16 cellular contexts compared by ENCODE assay signal in the genomic region with DNA sequence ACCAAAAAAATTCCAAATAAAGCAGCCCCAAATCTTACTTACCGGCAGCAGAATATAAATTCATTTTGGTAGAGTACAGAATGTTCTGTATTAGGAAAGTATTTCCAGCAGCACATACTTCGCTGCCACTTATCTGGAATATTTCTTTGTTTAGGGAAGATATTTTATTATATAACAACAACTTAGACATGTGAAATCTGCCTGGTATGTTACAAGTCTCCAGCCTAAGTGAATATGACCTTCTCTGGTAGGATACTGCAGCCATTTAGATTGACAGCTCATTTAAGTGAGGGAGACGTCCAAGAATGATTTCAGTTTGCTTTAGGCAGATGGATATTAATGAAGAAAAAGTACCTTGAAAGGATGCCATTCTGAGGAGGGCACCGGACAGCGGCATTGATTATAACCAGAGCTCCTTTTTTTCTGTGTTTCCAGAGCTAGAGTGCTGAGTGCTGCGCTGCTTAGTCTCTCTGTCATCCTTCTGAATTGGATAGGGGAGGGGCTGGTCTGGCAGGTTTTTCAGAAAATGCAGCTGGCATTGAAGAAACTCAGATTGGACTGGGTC.
DNase-seq lines count a peak whose midpoint lies in the region; ATAC-seq, FAIRE-seq and TF ChIP-seq lines count a peak whose summit lies in the region.
"Had no signal": no experiment of that assay in that cellular context is flagged by ENCODE, and none has a peak within 500 bp of the region (broad histone marks: within the 10 kb centered on the region; RNA-seq: fewer than 3 reads in every experiment).

No MANE protein-coding gene starts in this region.

- intact Hi-C loops in Calu3 (cut with micrococcal nuclease; ENCODE audit: unreplicated experiment), result no loop called here

- CTCF ChIA-PET in Calu3 (lab: Charles Lee), result no interaction called here

- TF ChIP-seq CTCF in Calu3 (IDR thresholded peaks at IDR 0.05; ENCODE audit: unreplicated experiment), result no peak
- TF ChIP-seq CTCF in bronchial epithelial cell (IDR thresholded peaks at IDR 0.05; ENCODE audit: insufficient read depth, low read length, severe bottlenecking), result no peak

- no peaks in the 10 kb centered on the region for H3K4me1 Mint-ChIP-seq in Calu3 (ENCODE audit: low read depth, unreplicated experiment)
- H3K4me1 Mint-ChIP-seq: stimulated activated naive B cell treated with anti-CD40 and anti-IgM and Interleukin-4, amounts not matched to agents 10 μg/mL and 1 μg/mL and 100 μg/mL, for 72 hours had no signal

- no peaks in the 10 kb centered on the region for H3K9me3 ChIP-seq in muscle layer of colon (ENCODE audit: low read length)

- H3K27me3 ChIP-seq in bronchial epithelial cell (ENCODE audit: control insufficient read depth, insufficient read depth, low read length) (no peaks in the 10 kb centered on the region), muscle layer of colon (ENCODE audit: control insufficient read depth in 1 of 2, insufficient read depth in 2 of 2, low read length in 2 of 2) (no peaks in the 10 kb centered on the region)

- BruUV-seq in Calu3 (replicated peaks; lab: Mats Ljungman, UMichigan), result no TSS peak

- H3K36me3 Mint-ChIP-seq in Calu3 (ENCODE audit: insufficient read depth, unreplicated experiment), result no peaks in the 10 kb centered on the region
- H3K36me3 Mint-ChIP-seq: stimulated activated naive B cell treated with anti-CD40 and anti-IgM and Interleukin-4, amounts not matched to agents 10 μg/mL and 1 μg/mL and 100 μg/mL, for 72 hours had no signal

- DNase-seq in Calu3 (peak; percentile 28), NCI-H1417 treated with DMSO at 0.1 percent for 48 hours (lab: John Stamatoyannopoulos, UW) (peak; percentile 52), bronchial epithelial cell (ENCODE audit: low read depth) (peak; percentile 21), mesenteric fat pad (ENCODE audit: low spot score) (no peak), NCI-H2227 treated with DMSO at 0.1 percent for 48 hours (lab: John Stamatoyannopoulos, UW) (no peak)
- no peak for DNase-seq in stimulated activated CD4-positive, alpha-beta T cell treated with anti-CD3 and anti-CD28 coated beads, Interleukin-4, amount 100 ng/mL, for 24 hours
- DNase-seq: activated CD8-positive, alpha-beta T cell treated with anti-CD3 and anti-CD28 coated beads for 36 hours; mesenchymal stem cell; NCI-H1694 treated with DMSO at 0.1 percent for 48 hours; posterior cingulate gyrus; stimulated activated CD4-positive, alpha-beta T cell treated with anti-CD3 and anti-CD28 coated beads, Interleukin-2, amount 100 ng/mL, for 24 hours; stimulated activated naive B cell treated with anti-CD40 and anti-IgM and Interleukin-4, amounts not matched to agents 10 μg/mL and 1 μg/mL and 100 μg/mL, for 72 hours had no signal

- H3K9me3 Mint-ChIP-seq in Calu3 (ENCODE audit: low read depth, unreplicated experiment), result no peaks in the 10 kb centered on the region
- H3K9me3 Mint-ChIP-seq: activated CD8-positive, alpha-beta T cell treated with anti-CD3 and anti-CD28 coated beads for 36 hours; T-helper 2 cell treated with Interferon-gamma antibody and Interleukin-4, amounts not matched to agents 5 μg/mL and 100 μg/mL, for 36 hours had no signal

- ATAC-seq in GM21360 (IDR thresholded peaks at IDR 0.05; ENCODE audit: unreplicated experiment), result no peak
- ATAC-seq: activated CD8-positive, alpha-beta T cell treated with anti-CD3 and anti-CD28 coated beads for 36 hours; stimulated activated naive B cell treated with anti-CD40 and anti-IgM and Interleukin-4, amounts not matched to agents 10 μg/mL and 1 μg/mL and 100 μg/mL, for 72 hours had no signal

- no peak overlapping the region for H3K4me3 Mint-ChIP-seq in Calu3 (ENCODE audit: low read depth, unreplicated experiment)
- H3K4me3 Mint-ChIP-seq: activated CD8-positive, alpha-beta T cell treated with anti-CD3 and anti-CD28 coated beads for 36 hours; stimulated activated naive B cell treated with anti-CD40 and anti-IgM and Interleukin-4, amounts not matched to agents 10 μg/mL and 1 μg/mL and 100 μg/mL, for 72 hours; T-helper 2 cell treated with Interferon-gamma antibody and Interleukin-4, amounts not matched to agents 5 μg/mL and 100 μg/mL, for 36 hours had no signal

- no peak for FAIRE-seq in bronchial epithelial cell (lab: Jason Lieb, UNC)

- H3K27me3 Mint-ChIP-seq in Calu3 (ENCODE audit: unreplicated experiment), result no peaks in the 10 kb centered on the region

- H3K27ac Mint-ChIP-seq in Calu3 (ENCODE audit: unreplicated experiment), result no peak overlapping the region
- H3K27ac Mint-ChIP-seq: activated CD8-positive, alpha-beta T cell treated with anti-CD3 and anti-CD28 coated beads for 36 hours; stimulated activated naive B cell treated with anti-CD40 and anti-IgM and Interleukin-4, amounts not matched to agents 10 μg/mL and 1 μg/mL and 100 μg/mL, for 72 hours; T-helper 2 cell treated with Interferon-gamma antibody and Interleukin-4, amounts not matched to agents 5 μg/mL and 100 μg/mL, for 36 hours had no signal

- peak overlapping the region; percentile 75 for H3K27ac ChIP-seq in muscle layer of colon (ENCODE audit: low read depth, low read length)
- H3K27ac ChIP-seq: epithelial cell of prostate had no signal

- no peaks in the 10 kb centered on the region for H3K36me3 ChIP-seq in bronchial epithelial cell (ENCODE audit: control insufficient read depth, insufficient read depth, low read length)
- H3K36me3 ChIP-seq in muscle layer of colon (ENCODE audit: insufficient read depth, low read length), result no peaks in the 10 kb centered on the region

- peak overlapping the region; percentile 14 for H3K9ac ChIP-seq in muscle layer of colon (ENCODE audit: low read length)

- H3K4me3 ChIP-seq in bronchial epithelial cell (ENCODE audit: low read depth, low read length), result no peak overlapping the region
- peak overlapping the region in 1 of 2 donors; percentile 2 for H3K4me3 ChIP-seq in muscle layer of colon (ENCODE audit: low read depth in 1 of 2, low read length in 2 of 2)

- peaks cover 36% of the 10 kb centered on the region for H3K4me1 ChIP-seq in muscle layer of colon (ENCODE audit: insufficient read depth, low read length)

Comparison
In these comparisons a context has a peak if more than half of its experiments do, and no peak if none do; other contexts are left out.
1. DNase-seq: peak in Calu3 (single experiment), NCI-H1417 treated with DMSO at 0.1 percent for 48 hours (single experiment) and bronchial epithelial cell (single experiment); none in mesenteric fat pad (single experiment), NCI-H2227 treated with DMSO at 0.1 percent for 48 hours (single experiment) and stimulated activated CD4-positive, alpha-beta T cell treated with anti-CD3 and anti-CD28 coated beads, Interleukin-4, amount 100 ng/mL, for 24 hours (single experiment).